In the genomic region with DNA sequence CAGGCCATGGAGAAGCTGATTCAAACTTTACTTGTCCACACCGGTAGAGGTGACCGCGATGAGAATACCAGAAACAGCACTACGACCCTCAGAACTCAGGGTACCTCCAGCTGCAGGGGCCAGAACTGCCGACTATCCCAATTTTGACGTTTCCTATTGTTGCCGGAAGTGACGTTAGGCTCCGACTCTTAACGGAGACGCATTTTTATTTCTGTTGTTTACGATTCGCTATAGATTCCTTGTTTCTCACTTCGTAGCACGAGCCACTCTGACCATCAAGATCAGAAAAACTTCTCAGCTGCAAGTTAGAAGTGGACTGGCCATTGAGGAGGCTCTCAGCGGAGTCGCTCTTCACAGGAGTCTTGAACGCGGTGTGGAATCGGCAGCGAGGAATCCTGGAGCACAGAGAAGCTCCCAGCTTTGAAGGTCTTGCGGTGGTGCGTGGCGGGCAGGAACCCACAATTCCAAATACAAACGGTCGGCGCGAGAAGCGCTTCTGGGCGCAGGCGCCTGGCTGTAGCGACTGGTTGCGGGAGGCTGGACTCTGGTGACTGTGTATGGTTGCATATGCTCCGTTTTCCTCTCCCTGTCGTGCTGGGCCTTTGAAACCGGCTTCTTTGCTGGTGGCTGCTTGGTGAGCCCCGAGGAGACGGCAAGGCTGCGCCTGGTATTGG, we compare ENCODE assay signal across 2 cellular contexts.
A peak's percentile ranks its signal among the peaks of the same experiment; 100 is the strongest.
TF ChIP-seq lines count a peak whose summit lies in the region.

CEP44 (plus strand) TSS at position 405 of the 674 bp plus-strand sequence. CDS start 15,211 bp downstream, outside the sequence.
A gene with protein sequence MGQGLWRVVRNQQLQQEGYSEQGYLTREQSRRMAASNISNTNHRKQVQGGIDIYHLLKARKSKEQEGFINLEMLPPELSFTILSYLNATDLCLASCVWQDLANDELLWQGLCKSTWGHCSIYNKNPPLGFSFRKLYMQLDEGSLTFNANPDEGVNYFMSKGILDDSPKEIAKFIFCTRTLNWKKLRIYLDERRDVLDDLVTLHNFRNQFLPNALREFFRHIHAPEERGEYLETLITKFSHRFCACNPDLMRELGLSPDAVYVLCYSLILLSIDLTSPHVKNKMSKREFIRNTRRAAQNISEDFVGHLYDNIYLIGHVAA (minus strand): TSS at position 161 of the 674 bp plus-strand sequence. CDS start 20,575 bp downstream, outside the sequence.

TF ChIP-seq in A549, 52 proteins besides CTCF, POLR2A, EP300 and RAD21 (continued from another document):
- peak; percentile 27; the same call in 1 of the 3 replicates for TF ChIP-seq BCL3 (IDR thresholded peaks at IDR 0.05)
- TF ChIP-seq MAX (IDR thresholded peaks at IDR 0.05): peak; percentile 79

TF ChIP-seq in WTC11, 78 proteins besides CTCF, POLR2A, EP300 and RAD21 (continued from another document):
- TF ChIP-seq HMGXB4 (CRISPR knock-in tag; IDR thresholded peaks at IDR 0.05): peak; percentile 73
- TF ChIP-seq, protein P1, sequence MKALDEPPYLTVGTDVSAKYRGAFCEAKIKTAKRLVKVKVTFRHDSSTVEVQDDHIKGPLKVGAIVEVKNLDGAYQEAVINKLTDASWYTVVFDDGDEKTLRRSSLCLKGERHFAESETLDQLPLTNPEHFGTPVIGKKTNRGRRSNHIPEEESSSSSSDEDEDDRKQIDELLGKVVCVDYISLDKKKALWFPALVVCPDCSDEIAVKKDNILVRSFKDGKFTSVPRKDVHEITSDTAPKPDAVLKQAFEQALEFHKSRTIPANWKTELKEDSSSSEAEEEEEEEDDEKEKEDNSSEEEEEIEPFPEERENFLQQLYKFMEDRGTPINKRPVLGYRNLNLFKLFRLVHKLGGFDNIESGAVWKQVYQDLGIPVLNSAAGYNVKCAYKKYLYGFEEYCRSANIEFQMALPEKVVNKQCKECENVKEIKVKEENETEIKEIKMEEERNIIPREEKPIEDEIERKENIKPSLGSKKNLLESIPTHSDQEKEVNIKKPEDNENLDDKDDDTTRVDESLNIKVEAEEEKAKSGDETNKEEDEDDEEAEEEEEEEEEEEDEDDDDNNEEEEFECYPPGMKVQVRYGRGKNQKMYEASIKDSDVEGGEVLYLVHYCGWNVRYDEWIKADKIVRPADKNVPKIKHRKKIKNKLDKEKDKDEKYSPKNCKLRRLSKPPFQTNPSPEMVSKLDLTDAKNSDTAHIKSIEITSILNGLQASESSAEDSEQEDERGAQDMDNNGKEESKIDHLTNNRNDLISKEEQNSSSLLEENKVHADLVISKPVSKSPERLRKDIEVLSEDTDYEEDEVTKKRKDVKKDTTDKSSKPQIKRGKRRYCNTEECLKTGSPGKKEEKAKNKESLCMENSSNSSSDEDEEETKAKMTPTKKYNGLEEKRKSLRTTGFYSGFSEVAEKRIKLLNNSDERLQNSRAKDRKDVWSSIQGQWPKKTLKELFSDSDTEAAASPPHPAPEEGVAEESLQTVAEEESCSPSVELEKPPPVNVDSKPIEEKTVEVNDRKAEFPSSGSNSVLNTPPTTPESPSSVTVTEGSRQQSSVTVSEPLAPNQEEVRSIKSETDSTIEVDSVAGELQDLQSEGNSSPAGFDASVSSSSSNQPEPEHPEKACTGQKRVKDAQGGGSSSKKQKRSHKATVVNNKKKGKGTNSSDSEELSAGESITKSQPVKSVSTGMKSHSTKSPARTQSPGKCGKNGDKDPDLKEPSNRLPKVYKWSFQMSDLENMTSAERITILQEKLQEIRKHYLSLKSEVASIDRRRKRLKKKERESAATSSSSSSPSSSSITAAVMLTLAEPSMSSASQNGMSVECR (CRISPR knock-in tag; IDR thresholded peaks at IDR 0.05; ENCODE audit: borderline replicate concordance): peak; percentile 70; the same call in 1 of the 2 replicates
- TF ChIP-seq, protein P2, sequence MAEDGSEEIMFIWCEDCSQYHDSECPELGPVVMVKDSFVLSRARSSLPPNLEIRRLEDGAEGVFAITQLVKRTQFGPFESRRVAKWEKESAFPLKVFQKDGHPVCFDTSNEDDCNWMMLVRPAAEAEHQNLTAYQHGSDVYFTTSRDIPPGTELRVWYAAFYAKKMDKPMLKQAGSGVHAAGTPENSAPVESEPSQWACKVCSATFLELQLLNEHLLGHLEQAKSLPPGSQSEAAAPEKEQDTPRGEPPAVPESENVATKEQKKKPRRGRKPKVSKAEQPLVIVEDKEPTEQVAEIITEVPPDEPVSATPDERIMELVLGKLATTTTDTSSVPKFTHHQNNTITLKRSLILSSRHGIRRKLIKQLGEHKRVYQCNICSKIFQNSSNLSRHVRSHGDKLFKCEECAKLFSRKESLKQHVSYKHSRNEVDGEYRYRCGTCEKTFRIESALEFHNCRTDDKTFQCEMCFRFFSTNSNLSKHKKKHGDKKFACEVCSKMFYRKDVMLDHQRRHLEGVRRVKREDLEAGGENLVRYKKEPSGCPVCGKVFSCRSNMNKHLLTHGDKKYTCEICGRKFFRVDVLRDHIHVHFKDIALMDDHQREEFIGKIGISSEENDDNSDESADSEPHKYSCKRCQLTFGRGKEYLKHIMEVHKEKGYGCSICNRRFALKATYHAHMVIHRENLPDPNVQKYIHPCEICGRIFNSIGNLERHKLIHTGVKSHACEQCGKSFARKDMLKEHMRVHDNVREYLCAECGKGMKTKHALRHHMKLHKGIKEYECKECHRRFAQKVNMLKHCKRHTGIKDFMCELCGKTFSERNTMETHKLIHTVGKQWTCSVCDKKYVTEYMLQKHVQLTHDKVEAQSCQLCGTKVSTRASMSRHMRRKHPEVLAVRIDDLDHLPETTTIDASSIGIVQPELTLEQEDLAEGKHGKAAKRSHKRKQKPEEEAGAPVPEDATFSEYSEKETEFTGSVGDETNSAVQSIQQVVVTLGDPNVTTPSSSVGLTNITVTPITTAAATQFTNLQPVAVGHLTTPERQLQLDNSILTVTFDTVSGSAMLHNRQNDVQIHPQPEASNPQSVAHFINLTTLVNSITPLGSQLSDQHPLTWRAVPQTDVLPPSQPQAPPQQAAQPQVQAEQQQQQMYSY (CRISPR knock-in tag; IDR thresholded peaks at IDR 0.05): no peak
- no peak for TF ChIP-seq CREB1 (CRISPR knock-in tag; IDR thresholded peaks at IDR 0.05)
- TF ChIP-seq E2F5 (CRISPR knock-in tag; IDR thresholded peaks at IDR 0.05): peak; percentile 59
- TF ChIP-seq MYBL2 (CRISPR knock-in tag; IDR thresholded peaks at IDR 0.05): peak; percentile 93
- TF ChIP-seq TEAD1 (CRISPR knock-in tag; IDR thresholded peaks at IDR 0.05): peak; percentile 13; the same call in 1 of the 2 replicates
- TF ChIP-seq ZNF232 (CRISPR knock-in tag; IDR thresholded peaks at IDR 0.05): peak; percentile 67; the same call in 1 of the 2 replicates
- 0 out of 2 replicates have a peak, but pooled peaks have one; percentile 8 for TF ChIP-seq ZNF317 (CRISPR knock-in tag; IDR thresholded peaks at IDR 0.05; ENCODE audit: borderline replicate concordance, low read depth)
- no peak for TF ChIP-seq ZNF281 (CRISPR knock-in tag; IDR thresholded peaks at IDR 0.05)
- TF ChIP-seq HMGA2 (CRISPR knock-in tag; IDR thresholded peaks at IDR 0.05): no peak
- TF ChIP-seq, protein P3, sequence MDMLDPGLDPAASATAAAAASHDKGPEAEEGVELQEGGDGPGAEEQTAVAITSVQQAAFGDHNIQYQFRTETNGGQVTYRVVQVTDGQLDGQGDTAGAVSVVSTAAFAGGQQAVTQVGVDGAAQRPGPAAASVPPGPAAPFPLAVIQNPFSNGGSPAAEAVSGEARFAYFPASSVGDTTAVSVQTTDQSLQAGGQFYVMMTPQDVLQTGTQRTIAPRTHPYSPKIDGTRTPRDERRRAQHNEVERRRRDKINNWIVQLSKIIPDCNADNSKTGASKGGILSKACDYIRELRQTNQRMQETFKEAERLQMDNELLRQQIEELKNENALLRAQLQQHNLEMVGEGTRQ (CRISPR knock-in tag; IDR thresholded peaks at IDR 0.05): no peak
- peak; percentile 99 for TF ChIP-seq FOXK1 (CRISPR knock-in tag; IDR thresholded peaks at IDR 0.05)
- TF ChIP-seq, protein P4, sequence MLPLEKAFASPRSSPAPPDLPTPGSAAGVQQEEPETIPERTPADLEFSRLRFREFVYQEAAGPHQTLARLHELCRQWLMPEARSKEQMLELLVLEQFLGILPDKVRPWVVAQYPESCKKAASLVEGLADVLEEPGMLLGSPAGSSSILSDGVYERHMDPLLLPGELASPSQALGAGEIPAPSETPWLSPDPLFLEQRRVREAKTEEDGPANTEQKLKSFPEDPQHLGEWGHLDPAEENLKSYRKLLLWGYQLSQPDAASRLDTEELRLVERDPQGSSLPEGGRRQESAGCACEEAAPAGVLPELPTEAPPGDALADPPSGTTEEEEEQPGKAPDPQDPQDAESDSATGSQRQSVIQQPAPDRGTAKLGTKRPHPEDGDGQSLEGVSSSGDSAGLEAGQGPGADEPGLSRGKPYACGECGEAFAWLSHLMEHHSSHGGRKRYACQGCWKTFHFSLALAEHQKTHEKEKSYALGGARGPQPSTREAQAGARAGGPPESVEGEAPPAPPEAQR (CRISPR knock-in tag; IDR thresholded peaks at IDR 0.05): no peak
- peak; percentile 20 for TF ChIP-seq FOXP1 (CRISPR knock-in tag; IDR thresholded peaks at IDR 0.05; ENCODE audit: borderline replicate concordance)
- TF ChIP-seq, protein P5, sequence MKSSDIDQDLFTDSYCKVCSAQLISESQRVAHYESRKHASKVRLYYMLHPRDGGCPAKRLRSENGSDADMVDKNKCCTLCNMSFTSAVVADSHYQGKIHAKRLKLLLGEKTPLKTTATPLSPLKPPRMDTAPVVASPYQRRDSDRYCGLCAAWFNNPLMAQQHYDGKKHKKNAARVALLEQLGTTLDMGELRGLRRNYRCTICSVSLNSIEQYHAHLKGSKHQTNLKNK (CRISPR knock-in tag; IDR thresholded peaks at IDR 0.05): no peak
- TF ChIP-seq MAX (CRISPR knock-in tag; IDR thresholded peaks at IDR 0.05): peak; percentile 87
- TF ChIP-seq EMX1 (CRISPR knock-in tag; IDR thresholded peaks at IDR 0.05): no peak
- TF ChIP-seq GABPB1 (CRISPR knock-in tag; IDR thresholded peaks at IDR 0.05): peak; percentile 82
- TF ChIP-seq KAT7 (CRISPR knock-in tag; IDR thresholded peaks at IDR 0.05; ENCODE audit: borderline replicate concordance): peak; percentile 43; the same call in 1 of the 2 replicates
- TF ChIP-seq FOXP4 (CRISPR knock-in tag; IDR thresholded peaks at IDR 0.05): 0 out of 2 replicates have a peak, but pooled peaks have one; percentile 44
- peak; percentile 96 for TF ChIP-seq CREM (CRISPR knock-in tag; IDR thresholded peaks at IDR 0.05)
